2 cellular contexts compared by ENCODE assay signal in genomic region chr9:133004091-133005072, GRCh38.
TF ChIP-seq lines count a peak whose summit lies in the region.

No MANE protein-coding gene starts in this region.

TF ChIP-seq in IMR-90, 13 proteins besides CTCF, POLR2A, EP300 and RAD21:
- TF ChIP-seq RCOR1 (IDR thresholded peaks at IDR 0.05; ENCODE audit: insufficient replicate concordance, low read length) = no peak
- no peak for TF ChIP-seq CHD1 (IDR thresholded peaks at IDR 0.05; ENCODE audit: low read depth, low read length)
- no peak for TF ChIP-seq BHLHE40 (IDR thresholded peaks at IDR 0.05; ENCODE audit: low read depth, low read length)
- 0 out of 2 replicates have a peak, but pooled peaks have one; percentile 13 for TF ChIP-seq NFE2L2 (IDR thresholded peaks at IDR 0.05; ENCODE audit: low read depth, low read length)
- no peak for TF ChIP-seq MAZ (IDR thresholded peaks at IDR 0.05; ENCODE audit: borderline replicate concordance, low read depth, low read length)
- TF ChIP-seq, protein P1, sequence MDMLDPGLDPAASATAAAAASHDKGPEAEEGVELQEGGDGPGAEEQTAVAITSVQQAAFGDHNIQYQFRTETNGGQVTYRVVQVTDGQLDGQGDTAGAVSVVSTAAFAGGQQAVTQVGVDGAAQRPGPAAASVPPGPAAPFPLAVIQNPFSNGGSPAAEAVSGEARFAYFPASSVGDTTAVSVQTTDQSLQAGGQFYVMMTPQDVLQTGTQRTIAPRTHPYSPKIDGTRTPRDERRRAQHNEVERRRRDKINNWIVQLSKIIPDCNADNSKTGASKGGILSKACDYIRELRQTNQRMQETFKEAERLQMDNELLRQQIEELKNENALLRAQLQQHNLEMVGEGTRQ (IDR thresholded peaks at IDR 0.05; ENCODE audit: low read depth, low read length) = no peak

TF ChIP-seq in HepG2, 621 proteins besides CTCF, POLR2A, EP300 and RAD21:
- TF ChIP-seq ZNF460 (CRISPR knock-in tag; IDR thresholded peaks at IDR 0.05; ENCODE audit: borderline replicate concordance) (no peak), ZMYM2 (CRISPR knock-in tag; IDR thresholded peaks at IDR 0.05) (no peak), RBM39 (IDR thresholded peaks at IDR 0.05; ENCODE audit: low read depth, low read length, poor library complexity, severe bottlenecking) (no peak), ZNF670 (CRISPR knock-in tag; IDR thresholded peaks at IDR 0.05; ENCODE audit: borderline replicate concordance) (no peak), YEATS2 (CRISPR knock-in tag; IDR thresholded peaks at IDR 0.05; ENCODE audit: borderline replicate concordance) (no peak), DMAP1 (CRISPR knock-in tag; IDR thresholded peaks at IDR 0.05) (no peak), ZNF607 (CRISPR knock-in tag; IDR thresholded peaks at IDR 0.05; ENCODE audit: borderline replicate concordance) (no peak), CREBL2 (CRISPR knock-in tag; IDR thresholded peaks at IDR 0.05; ENCODE audit: borderline replicate concordance) (no peak), ZNF577 (CRISPR knock-in tag; IDR thresholded peaks at IDR 0.05; ENCODE audit: borderline replicate concordance, low read depth) (no peak), ZFAT (CRISPR knock-in tag; conservative IDR thresholded peaks at IDR 0.05) (no peak), ZNF451 (CRISPR knock-in tag; IDR thresholded peaks at IDR 0.05) (no peak), STAT5B (CRISPR knock-in tag; IDR thresholded peaks at IDR 0.05) (no peak)
- TF ChIP-seq, protein P2, sequence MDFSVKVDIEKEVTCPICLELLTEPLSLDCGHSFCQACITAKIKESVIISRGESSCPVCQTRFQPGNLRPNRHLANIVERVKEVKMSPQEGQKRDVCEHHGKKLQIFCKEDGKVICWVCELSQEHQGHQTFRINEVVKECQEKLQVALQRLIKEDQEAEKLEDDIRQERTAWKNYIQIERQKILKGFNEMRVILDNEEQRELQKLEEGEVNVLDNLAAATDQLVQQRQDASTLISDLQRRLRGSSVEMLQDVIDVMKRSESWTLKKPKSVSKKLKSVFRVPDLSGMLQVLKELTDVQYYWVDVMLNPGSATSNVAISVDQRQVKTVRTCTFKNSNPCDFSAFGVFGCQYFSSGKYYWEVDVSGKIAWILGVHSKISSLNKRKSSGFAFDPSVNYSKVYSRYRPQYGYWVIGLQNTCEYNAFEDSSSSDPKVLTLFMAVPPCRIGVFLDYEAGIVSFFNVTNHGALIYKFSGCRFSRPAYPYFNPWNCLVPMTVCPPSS (IDR thresholded peaks at IDR 0.05) = no peak
- TF ChIP-seq, protein P3, sequence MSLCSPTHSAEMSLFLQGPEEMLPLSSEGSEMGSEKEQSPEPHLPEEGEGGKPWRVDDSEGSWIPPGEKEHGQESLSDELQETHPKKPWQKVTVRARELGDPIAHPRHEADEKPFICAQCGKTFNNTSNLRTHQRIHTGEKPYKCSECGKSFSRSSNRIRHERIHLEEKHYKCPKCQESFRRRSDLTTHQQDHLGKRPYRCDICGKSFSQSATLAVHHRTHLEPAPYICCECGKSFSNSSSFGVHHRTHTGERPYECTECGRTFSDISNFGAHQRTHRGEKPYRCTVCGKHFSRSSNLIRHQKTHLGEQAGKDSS (CRISPR knock-in tag; IDR thresholded peaks at IDR 0.05; ENCODE audit: borderline replicate concordance, low read depth) = no peak
- TF ChIP-seq, protein P4, sequence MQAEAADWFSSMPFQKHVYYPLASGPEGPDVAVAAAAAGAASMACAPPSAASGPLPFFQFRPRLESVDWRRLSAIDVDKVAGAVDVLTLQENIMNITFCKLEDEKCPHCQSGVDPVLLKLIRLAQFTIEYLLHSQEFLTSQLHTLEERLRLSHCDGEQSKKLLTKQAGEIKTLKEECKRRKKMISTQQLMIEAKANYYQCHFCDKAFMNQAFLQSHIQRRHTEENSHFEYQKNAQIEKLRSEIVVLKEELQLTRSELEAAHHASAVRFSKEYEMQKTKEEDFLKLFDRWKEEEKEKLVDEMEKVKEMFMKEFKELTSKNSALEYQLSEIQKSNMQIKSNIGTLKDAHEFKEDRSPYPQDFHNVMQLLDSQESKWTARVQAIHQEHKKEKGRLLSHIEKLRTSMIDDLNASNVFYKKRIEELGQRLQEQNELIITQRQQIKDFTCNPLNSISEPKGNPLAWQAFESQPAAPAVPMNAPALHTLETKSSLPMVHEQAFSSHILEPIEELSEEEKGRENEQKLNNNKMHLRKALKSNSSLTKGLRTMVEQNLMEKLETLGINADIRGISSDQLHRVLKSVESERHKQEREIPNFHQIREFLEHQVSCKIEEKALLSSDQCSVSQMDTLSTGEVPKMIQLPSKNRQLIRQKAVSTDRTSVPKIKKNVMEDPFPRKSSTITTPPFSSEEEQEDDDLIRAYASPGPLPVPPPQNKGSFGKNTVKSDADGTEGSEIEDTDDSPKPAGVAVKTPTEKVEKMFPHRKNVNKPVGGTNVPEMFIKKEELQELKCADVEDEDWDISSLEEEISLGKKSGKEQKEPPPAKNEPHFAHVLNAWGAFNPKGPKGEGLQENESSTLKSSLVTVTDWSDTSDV (CRISPR knock-in tag; IDR thresholded peaks at IDR 0.05) = no peak
- TF ChIP-seq, protein P5, sequence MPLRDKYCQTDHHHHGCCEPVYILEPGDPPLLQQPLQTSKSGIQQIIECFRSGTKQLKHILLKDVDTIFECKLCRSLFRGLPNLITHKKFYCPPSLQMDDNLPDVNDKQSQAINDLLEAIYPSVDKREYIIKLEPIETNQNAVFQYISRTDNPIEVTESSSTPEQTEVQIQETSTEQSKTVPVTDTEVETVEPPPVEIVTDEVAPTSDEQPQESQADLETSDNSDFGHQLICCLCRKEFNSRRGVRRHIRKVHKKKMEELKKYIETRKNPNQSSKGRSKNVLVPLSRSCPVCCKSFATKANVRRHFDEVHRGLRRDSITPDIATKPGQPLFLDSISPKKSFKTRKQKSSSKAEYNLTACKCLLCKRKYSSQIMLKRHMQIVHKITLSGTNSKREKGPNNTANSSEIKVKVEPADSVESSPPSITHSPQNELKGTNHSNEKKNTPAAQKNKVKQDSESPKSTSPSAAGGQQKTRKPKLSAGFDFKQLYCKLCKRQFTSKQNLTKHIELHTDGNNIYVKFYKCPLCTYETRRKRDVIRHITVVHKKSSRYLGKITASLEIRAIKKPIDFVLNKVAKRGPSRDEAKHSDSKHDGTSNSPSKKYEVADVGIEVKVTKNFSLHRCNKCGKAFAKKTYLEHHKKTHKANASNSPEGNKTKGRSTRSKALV (CRISPR knock-in tag; IDR thresholded peaks at IDR 0.05) = no peak
